ENCODE assay signal across 8 cellular contexts in the genomic region with DNA sequence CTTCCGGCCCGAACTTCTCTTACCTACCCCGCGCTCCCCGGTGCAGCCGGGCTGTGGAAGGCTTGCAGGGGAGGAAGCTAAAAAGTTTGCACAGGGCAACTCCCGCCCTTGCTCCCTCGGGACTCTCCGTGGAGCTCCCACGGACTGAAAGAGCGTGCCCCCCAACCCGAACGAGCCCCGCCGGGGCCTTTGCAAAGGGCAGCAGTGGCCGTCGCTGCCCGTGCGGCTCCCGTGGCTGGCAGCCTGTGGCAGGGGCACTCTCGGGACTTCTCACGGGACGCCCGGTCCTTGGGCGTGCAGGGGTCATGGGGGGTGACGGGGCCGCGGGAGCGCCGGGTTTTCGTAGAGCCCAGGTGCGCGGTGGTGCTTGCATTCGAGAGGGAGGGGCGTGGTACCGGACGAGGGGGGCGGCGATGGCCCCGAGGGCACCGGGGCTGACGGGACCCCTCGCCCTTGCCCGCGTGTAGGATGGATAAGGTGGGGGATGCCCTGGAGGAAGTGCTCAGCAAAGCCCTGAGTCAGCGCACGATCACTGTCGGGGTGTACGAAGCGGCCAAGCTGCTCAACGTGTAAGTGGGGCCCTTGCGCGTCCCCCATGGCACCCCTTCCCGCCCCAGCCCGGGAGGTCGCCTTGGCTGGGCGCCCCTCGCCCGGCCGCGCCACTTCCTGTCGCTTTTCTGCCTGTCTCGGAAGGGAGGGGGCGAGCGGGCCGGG. TPM values are rescaled to one million over a fixed set of nuclear protein-coding genes. Genes with fewer than 3 reads are reported as not detected.
DNase-seq lines count a peak whose midpoint lies in the region; ATAC-seq and TF ChIP-seq lines count a peak whose summit lies in the region.

No MANE protein-coding gene starts in this region.

- POLR2A ChIA-PET in HCT116 (lab: Charles Lee), result interaction anchor here (0.6 to 6.3 kb wide), 29 partner anchors 9 to 761 kb away, joined by 3 to 50 read pairs (median 5); partner anchors contain the start of genes DNAI4 and MIER1

- TF ChIP-seq CTCF in GM12865 (IDR thresholded peaks at IDR 0.05; ENCODE audit: insufficient read depth, low read depth, low read length, missing control alignments), result no peak
- no peak for TF ChIP-seq CTCF in HCT116 (IDR thresholded peaks at IDR 0.05 in 2 of 3, conservative IDR thresholded peaks at IDR 0.05 in 1 of 3; ENCODE audit: borderline replicate concordance in 1 of 3, insufficient read depth in 1 of 3, low read depth in 2 of 3, low read length in 2 of 3)

- H3K27me3 ChIP-seq in HCT116 (ENCODE audit: insufficient read depth, low read length), result no peaks in the 10 kb centered on the region
- H3K27me3 ChIP-seq in muscle layer of duodenum (ENCODE audit: low read depth, low read length), result no peaks in the 10 kb centered on the region

- peaks cover 4% of the 10 kb centered on the region; the same call in 1 of the 2 replicates for H4K20me1 ChIP-seq in HCT116 (ENCODE audit: insufficient read depth)

- peak overlapping the region; percentile 90 for H3K4me2 ChIP-seq in HCT116 (ENCODE audit: low read length)

- H2AFZ ChIP-seq in HCT116 (ENCODE audit: low read depth, low read length, poor library complexity, severe bottlenecking), result no peak overlapping the region

- peaks cover 22 to 32% of the 10 kb centered on the region in 2 donors for H3K4me1 Mint-ChIP-seq in stimulated activated naive B cell treated with anti-CD40 and anti-IgM and Interleukin-4, amounts not matched to agents 10 μg/mL and 1 μg/mL and 100 μg/mL, for 72 hours

- CTCF ChIA-PET in HCT116 (lab: Charles Lee), result interaction anchor here (0.6 to 1.7 kb wide), 6 partner anchors 11 to 431 kb away, joined by 3 to 14 read pairs (median 4); no protein-coding TSS in a partner anchor

- peak overlapping the region; percentile 67 for H3K27ac Mint-ChIP-seq in stimulated activated naive B cell treated with anti-CD40 and anti-IgM and Interleukin-4, amounts not matched to agents 10 μg/mL and 1 μg/mL and 100 μg/mL, for 72 hours

- peak overlapping the region; percentile 89 to 90 for H3K4me3 Mint-ChIP-seq in stimulated activated naive B cell treated with anti-CD40 and anti-IgM and Interleukin-4, amounts not matched to agents 10 μg/mL and 1 μg/mL and 100 μg/mL, for 72 hours

- RAD21 ChIA-PET in HCT116 (lab: Charles Lee; ENCODE audit: low non-redundant PET in 1 of 2, low total read pairs in 2 of 2, uncharacterized antibody in 2 of 2, unreplicated experiment in 2 of 2), result interaction anchor here (0.7 to 3.0 kb wide), 3 partner anchors 14 to 150 kb away, joined by 4 to 10 read pairs (median 8); no protein-coding TSS in a partner anchor

- H3K27ac ChIP-seq in HCT116 (ENCODE audit: low read depth, low read length) (peak overlapping the region; percentile 98), epithelial cell of prostate (peak overlapping the region; percentile 100), muscle layer of duodenum (ENCODE audit: low read length) (peak overlapping the region; percentile 88)

- intact Hi-C loops in HCT116 (cut with micrococcal nuclease), result loop anchor here (1.0 to 10.0 kb wide), 5 partner anchors 63 to 699 kb away; partner anchors contain the start of gene GNG12

- TF ChIP-seq POLR2A in HCT116 (IDR thresholded peaks at IDR 0.05; ENCODE audit: borderline replicate concordance, extremely low read depth, insufficient read depth, insufficient read length), result no peak

- peak; percentile 10 for ATAC-seq in HCT116
- peak; percentile 27 to 31 for ATAC-seq in stimulated activated naive B cell treated with anti-CD40 and anti-IgM and Interleukin-4, amounts not matched to agents 10 μg/mL and 1 μg/mL and 100 μg/mL, for 72 hours (replicated peaks)

- peaks cover 4 to 9% of the 10 kb centered on the region in 2 donors for H3K36me3 Mint-ChIP-seq in stimulated activated naive B cell treated with anti-CD40 and anti-IgM and Interleukin-4, amounts not matched to agents 10 μg/mL and 1 μg/mL and 100 μg/mL, for 72 hours

- H3K4me3 ChIP-seq in GM12865 (ENCODE audit: low read depth, low read length) (peak overlapping the region; percentile 63), HCT116 (replicated peaks in 1 of 2; ENCODE audit: low read depth in 1 of 2, low read length in 2 of 2) (peak overlapping the region; percentile 91), muscle layer of duodenum (ENCODE audit: low read depth in 1 of 2, low read length in 2 of 2) (peak overlapping the region; percentile 82 to 94)

- no TSS peak for BruUV-seq in HCT116 (replicated peaks; lab: Mats Ljungman, UMichigan)

- H3K4me1 ChIP-seq in HCT116 (ENCODE audit: control insufficient read depth in 1 of 2, insufficient read depth in 2 of 2, low read length in 2 of 2), result peaks cover 28 to 50% of the 10 kb centered on the region in 2 experiments
- peaks cover 6 to 13% of the 10 kb centered on the region in 2 donors for H3K4me1 ChIP-seq in muscle layer of duodenum (ENCODE audit: control insufficient read depth in 1 of 2, insufficient read depth in 2 of 2, low read length in 2 of 2)

- DNase-seq in GM12865 (ENCODE audit: low read depth), result peak; percentile 59
- DNase-seq in HCT116 (ENCODE audit: low read depth, low spot score), result no peak
- peak; percentile 54 for DNase-seq in NCI-H146 (lab: John Stamatoyannopoulos, UW)
- peak; percentile 26 to 37 (median 36) for DNase-seq in activated CD8-positive, alpha-beta memory T cell treated with anti-CD3 and anti-CD28 coated beads for 48 hours (ENCODE audit: low read depth in 2 of 3, low spot score in 2 of 3)
- no peak for DNase-seq in epithelial cell of prostate (ENCODE audit: low read depth, low spot score)
- DNase-seq in stimulated activated naive B cell treated with anti-CD40 and anti-IgM and Interleukin-4, amounts not matched to agents 10 μg/mL and 1 μg/mL and 100 μg/mL, for 72 hours, result peak; percentile 9
- DNase-seq in NCI-H1105 treated with DMSO at 0.1 percent for 48 hours (lab: John Stamatoyannopoulos, UW), result no peak

- no peak for TF ChIP-seq RAD21 in HCT116 (IDR thresholded peaks at IDR 0.05; ENCODE audit: low read depth)

- H3K9me2 ChIP-seq in HCT116 (ENCODE audit: insufficient read depth), result no peaks in the 10 kb centered on the region

- H3K9me3 ChIP-seq in HCT116 (ENCODE audit: control insufficient read depth in 1 of 2, insufficient read depth in 1 of 2, low read depth in 1 of 2, low read length in 2 of 2) (no peaks in the 10 kb centered on the region), muscle layer of duodenum (ENCODE audit: control insufficient read depth in 1 of 2, low read length in 2 of 2) (no peaks in the 10 kb centered on the region)

- no peaks in the 10 kb centered on the region for H3K27me3 Mint-ChIP-seq in stimulated activated naive B cell treated with anti-CD40 and anti-IgM and Interleukin-4, amounts not matched to agents 10 μg/mL and 1 μg/mL and 100 μg/mL, for 72 hours

- H3K36me3 ChIP-seq in HCT116 (ENCODE audit: control insufficient read depth in 1 of 2, insufficient read depth in 2 of 2, low read length in 2 of 2), result peaks cover 15 to 17% of the 10 kb centered on the region in 2 experiments
- peaks cover 22 to 23% of the 10 kb centered on the region in 2 donors for H3K36me3 ChIP-seq in muscle layer of duodenum (ENCODE audit: control insufficient read depth in 1 of 2, insufficient read depth in 2 of 2, low read length in 2 of 2)

- H3K9ac ChIP-seq in HCT116 (ENCODE audit: low read length), result peak overlapping the region; percentile 96

- H3K9me3 Mint-ChIP-seq in stimulated activated naive B cell treated with anti-CD40 and anti-IgM and Interleukin-4, amounts not matched to agents 10 μg/mL and 1 μg/mL and 100 μg/mL, for 72 hours, result no peaks in the 10 kb centered on the region

- peaks cover 31% of the 10 kb centered on the region for H3K79me2 ChIP-seq in HCT116 (ENCODE audit: insufficient read depth, low read length)

TF ChIP-seq in HCT116, 20 proteins besides CTCF, POLR2A, EP300 and RAD21:
- TF ChIP-seq POLR2AphosphoS5 (IDR thresholded peaks at IDR 0.05; ENCODE audit: low read depth, low read length) (no peak), EZH2 (IDR thresholded peaks at IDR 0.05) (no peak), ATF3 (IDR thresholded peaks at IDR 0.05) (no peak), ZFX (IDR thresholded peaks at IDR 0.05) (peak; percentile 46; the same call in 1 of the 2 replicates), SP1 (IDR thresholded peaks at IDR 0.05; ENCODE audit: low read depth) (no peak), YY1 (IDR thresholded peaks at IDR 0.05; ENCODE audit: extremely low read depth, insufficient replicate concordance, low read depth, low read length) (no peak)
- TF ChIP-seq, protein P1, sequence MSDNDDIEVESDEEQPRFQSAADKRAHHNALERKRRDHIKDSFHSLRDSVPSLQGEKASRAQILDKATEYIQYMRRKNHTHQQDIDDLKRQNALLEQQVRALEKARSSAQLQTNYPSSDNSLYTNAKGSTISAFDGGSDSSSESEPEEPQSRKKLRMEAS (IDR thresholded peaks at IDR 0.05), result no peak; the same call in 1 of the 2 replicates

RNA-seq across cellular contexts. Expression of gene GADD45A, which starts 0.7 kb away (rescaled TPM):
- total RNA-seq in HCT116 (2021; ENCODE audit: unreplicated experiment), result 105 TPM
- 158 and 173 TPM in 2 replicates for polyA plus RNA-seq in HCT116 (2012)

Comparison
In these comparisons a context has a peak if more than half of its experiments do, and no peak if none do; other contexts are left out.
1. DNase-seq: peak in GM12865 (single experiment), NCI-H146 (single experiment), activated CD8-positive, alpha-beta memory T cell treated with anti-CD3 and anti-CD28 coated beads for 48 hours (3 of 3) and stimulated activated naive B cell treated with anti-CD40 and anti-IgM and Interleukin-4, amounts not matched to agents 10 μg/mL and 1 μg/mL and 100 μg/mL, for 72 hours (single experiment); none in HCT116 (single experiment), epithelial cell of prostate (single experiment) and NCI-H1105 treated with DMSO at 0.1 percent for 48 hours (single experiment).
2. Peak in every context shown above with its lines, with median percentiles within 50 percentile points of each other: H3K4me3 ChIP-seq and H3K27ac ChIP-seq.